In genomic region chr20:62723351-62723750, GRCh38 we compare ENCODE assay signal across 1 cellular context.
TF ChIP-seq lines count a peak whose summit lies in the region.

No MANE protein-coding gene starts in this region.

TF ChIP-seq in HepG2, 621 proteins besides CTCF, POLR2A, EP300 and RAD21 (continued from another document):
- TF ChIP-seq NFAT5 (CRISPR knock-in tag; IDR thresholded peaks at IDR 0.05) (no peak), SMAD9 (CRISPR knock-in tag; IDR thresholded peaks at IDR 0.05) (no peak), KMT2B (CRISPR knock-in tag; IDR thresholded peaks at IDR 0.05) (no peak), ZBTB20 (CRISPR knock-in tag; IDR thresholded peaks at IDR 0.05; ENCODE audit: borderline replicate concordance, low read depth) (no peak), EZH2 (conservative IDR thresholded peaks at IDR 0.05; ENCODE audit: low read depth, low read length) (peak; percentile 63; the same call in 1 of the 2 replicates)
